In genomic region chr15:64730151-64730550, GRCh38 we compare ENCODE assay signal across 1 cellular context.
TF ChIP-seq lines count a peak whose summit lies in the region.

No MANE protein-coding gene starts in this region.

TF ChIP-seq in GM23338, 12 proteins besides CTCF, POLR2A, EP300 and RAD21 (continued from another document):
- TF ChIP-seq, protein P1, sequence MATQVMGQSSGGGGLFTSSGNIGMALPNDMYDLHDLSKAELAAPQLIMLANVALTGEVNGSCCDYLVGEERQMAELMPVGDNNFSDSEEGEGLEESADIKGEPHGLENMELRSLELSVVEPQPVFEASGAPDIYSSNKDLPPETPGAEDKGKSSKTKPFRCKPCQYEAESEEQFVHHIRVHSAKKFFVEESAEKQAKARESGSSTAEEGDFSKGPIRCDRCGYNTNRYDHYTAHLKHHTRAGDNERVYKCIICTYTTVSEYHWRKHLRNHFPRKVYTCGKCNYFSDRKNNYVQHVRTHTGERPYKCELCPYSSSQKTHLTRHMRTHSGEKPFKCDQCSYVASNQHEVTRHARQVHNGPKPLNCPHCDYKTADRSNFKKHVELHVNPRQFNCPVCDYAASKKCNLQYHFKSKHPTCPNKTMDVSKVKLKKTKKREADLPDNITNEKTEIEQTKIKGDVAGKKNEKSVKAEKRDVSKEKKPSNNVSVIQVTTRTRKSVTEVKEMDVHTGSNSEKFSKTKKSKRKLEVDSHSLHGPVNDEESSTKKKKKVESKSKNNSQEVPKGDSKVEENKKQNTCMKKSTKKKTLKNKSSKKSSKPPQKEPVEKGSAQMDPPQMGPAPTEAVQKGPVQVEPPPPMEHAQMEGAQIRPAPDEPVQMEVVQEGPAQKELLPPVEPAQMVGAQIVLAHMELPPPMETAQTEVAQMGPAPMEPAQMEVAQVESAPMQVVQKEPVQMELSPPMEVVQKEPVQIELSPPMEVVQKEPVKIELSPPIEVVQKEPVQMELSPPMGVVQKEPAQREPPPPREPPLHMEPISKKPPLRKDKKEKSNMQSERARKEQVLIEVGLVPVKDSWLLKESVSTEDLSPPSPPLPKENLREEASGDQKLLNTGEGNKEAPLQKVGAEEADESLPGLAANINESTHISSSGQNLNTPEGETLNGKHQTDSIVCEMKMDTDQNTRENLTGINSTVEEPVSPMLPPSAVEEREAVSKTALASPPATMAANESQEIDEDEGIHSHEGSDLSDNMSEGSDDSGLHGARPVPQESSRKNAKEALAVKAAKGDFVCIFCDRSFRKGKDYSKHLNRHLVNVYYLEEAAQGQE (IDR thresholded peaks at IDR 0.05; ENCODE audit: unreplicated experiment), result no peak
- TF ChIP-seq ZNF462 (CRISPR knock-in tag; IDR thresholded peaks at IDR 0.05) (no peak), EZH2phosphoT487 (IDR thresholded peaks at IDR 0.05; ENCODE audit: unreplicated experiment) (no peak), EZH2 (IDR thresholded peaks at IDR 0.05; ENCODE audit: low read depth, unreplicated experiment) (no peak), JUNB (IDR thresholded peaks at IDR 0.05; ENCODE audit: unreplicated experiment) (no peak), ZNF114 (CRISPR knock-in tag; IDR thresholded peaks at IDR 0.05) (no peak), POLR2AphosphoS5 (IDR thresholded peaks at IDR 0.05; ENCODE audit: low read depth) (no peak), ZNF331 (CRISPR knock-in tag; IDR thresholded peaks at IDR 0.05; ENCODE audit: low read depth) (no peak)
TF ChIP-seq in GM23338: peak in this region for 0.
